8 cellular contexts compared by ENCODE assay signal in genomic region chr22:20857838-20858614, GRCh38. TPM values are rescaled to one million over a fixed set of nuclear protein-coding genes. Genes with fewer than 3 reads are reported as not detected.
DNase-seq lines count a peak whose midpoint lies in the region; ATAC-seq, FAIRE-seq and TF ChIP-seq lines count a peak whose summit lies in the region.

No MANE protein-coding gene starts in this region.

- no peaks in the 10 kb centered on the region for H3K27me3 ChIP-seq in kidney epithelial cell (ENCODE audit: control insufficient read depth, insufficient read depth, low read length)

- peak; percentile 84 to 85 for ATAC-seq in A549
- peak; percentile 31 for ATAC-seq in GM18861 (IDR thresholded peaks at IDR 0.05; ENCODE audit: unreplicated experiment)
- peak; percentile 42 for ATAC-seq in HG03097 (IDR thresholded peaks at IDR 0.05; ENCODE audit: low FRiP score, unreplicated experiment)

- CTCF ChIA-PET in A549 (lab: Yijun Ruan, JAX), result no interaction called here

- DNase-seq in A549 (ENCODE audit: low read depth in 1 of 2, low spot score in 1 of 2) (peak; percentile 54 to 84), NCI-H2227 treated with DMSO at 0.1 percent for 48 hours (lab: John Stamatoyannopoulos, UW) (peak; percentile 89), cerebellum (ENCODE audit: low spot score) (peak; percentile 90), kidney epithelial cell (ENCODE audit: low read depth) (no peak)
- peak; percentile 73 for DNase-seq in activated CD4-positive, alpha-beta T cell treated with anti-CD3 and anti-CD28 coated beads for 1 hour
- peak; percentile 62 to 72 for DNase-seq in stimulated activated CD4-positive, alpha-beta T cell treated with anti-CD3 and anti-CD28 coated beads, Interleukin-15, amount 100 ng/mL, for 1 hour (ENCODE audit: low read depth in 1 of 2, low spot score in 1 of 2)

- peak overlapping the region; percentile 78 for H3K4me3 ChIP-seq in A549
- peak overlapping the region; percentile 77 for H3K4me3 ChIP-seq in kidney epithelial cell (ENCODE audit: low read depth, low read length)

- no peaks in the 10 kb centered on the region for H3K36me3 ChIP-seq in kidney epithelial cell (ENCODE audit: control insufficient read depth, insufficient read depth, low read length)

- peak overlapping the region; percentile 77 to 93 for H3K27ac ChIP-seq in A549

- no peak for TF ChIP-seq EP300 in A549 (IDR thresholded peaks at IDR 0.05)

- 7% methylated on average over 9 of the region's 38 CpGs for WGBS in A549 (ENCODE audit: missing lambda C conversion rate)

- POLR2A ChIA-PET in A549 (lab: Yijun Ruan, JAX), result no interaction called here

- H3K9me3 ChIP-seq in A549, result no peaks in the 10 kb centered on the region

- TF ChIP-seq CTCF in A549 (IDR thresholded peaks at IDR 0.05) (no peak), kidney epithelial cell (IDR thresholded peaks at IDR 0.05; ENCODE audit: insufficient read depth, low read length, poor library complexity, severe bottlenecking) (no peak)

- TF ChIP-seq RAD21 in A549 (conservative IDR thresholded peaks at IDR 0.05 in 1 of 2, IDR thresholded peaks at IDR 0.05 in 1 of 2), result no peak

- no peak for TF ChIP-seq POLR2A in A549 (IDR thresholded peaks at IDR 0.05; ENCODE audit: low read length)

- H3K4me1 ChIP-seq in A549, result peaks cover 5% of the 10 kb centered on the region; the same call in 1 of the 3 replicates

- H3K4me2 ChIP-seq in A549, result peak overlapping the region; percentile 83

- no peak for FAIRE-seq in A549 (lab: Jason Lieb, UNC)

TF ChIP-seq in A549, 52 proteins besides CTCF, POLR2A, EP300 and RAD21:
- TF ChIP-seq HDAC2 (IDR thresholded peaks at IDR 0.05) (no peak), ZC3H11A (IDR thresholded peaks at IDR 0.05) (no peak), PHF8 (IDR thresholded peaks at IDR 0.05; ENCODE audit: borderline replicate concordance, low read depth) (peak; percentile 77)
TF ChIP-seq in A549: peak in this region for 1.

RNA-seq across cellular contexts. Expression of gene PI4KA, which starts 0.6 kb away (rescaled TPM):
- polyA plus RNA-seq in A549 (2011; rRNA removed) (14.4 and 22.6 TPM in 2 replicates), A549 (2017; fragmentation: RNase III; extraction: RNeasy Plus Mini Kit Qiagen cat#74134 plus additional on column Dnase treatment) (20.6 to 21.9 TPM (median 21.3 TPM) in 3 replicates)
- 23.9 and 27.8 TPM in 2 replicates for polyA plus RNA-seq in A549 (2012; cell fraction: cytosol; rRNA removed)
- 69.3 and 79.0 TPM in 2 replicates for polyA plus RNA-seq in A549 (2012; cell fraction: nucleus; rRNA removed)
- polyA minus RNA-seq in A549 (2011; rRNA and poly(A)+ RNA removed), result 33.6 and 40.8 TPM in 2 replicates
- total RNA-seq in cerebellum (67.2 TPM), kidney epithelial cell (50.6 and 62.8 TPM in 2 replicates)

RNA-seq across cellular contexts. Expression of gene SNAP29, which starts 0.8 kb away (rescaled TPM):
- polyA plus RNA-seq in A549 (2011; rRNA removed), result 20.1 and 23.4 TPM in 2 replicates
- 13.3 and 14.1 TPM in 2 replicates for polyA plus RNA-seq in A549 (2012; cell fraction: cytosol; rRNA removed)
- 5.8 and 6.9 TPM in 2 replicates for polyA plus RNA-seq in A549 (2012; cell fraction: nucleus; rRNA removed)
- 13.4 to 14.2 TPM (median 13.8 TPM) in 3 replicates for polyA plus RNA-seq in A549 (2017; fragmentation: RNase III; extraction: RNeasy Plus Mini Kit Qiagen cat#74134 plus additional on column Dnase treatment)
- 8.9 and 9.6 TPM in 2 replicates for polyA minus RNA-seq in A549 (2011; rRNA and poly(A)+ RNA removed)
- total RNA-seq in cerebellum, result 7.8 TPM
- 17.7 and 18.3 TPM in 2 replicates for total RNA-seq in kidney epithelial cell

RNA-seq across cellular contexts. Expression of gene CRKL, which starts 59.2 kb away (rescaled TPM):
- 21.4 and 28.9 TPM in 2 replicates for polyA plus RNA-seq in A549 (2011; rRNA removed)
- 9.2 and 12.1 TPM in 2 replicates for polyA plus RNA-seq in A549 (2012; cell fraction: cytosol; rRNA removed)
- polyA plus RNA-seq in A549 (2012; cell fraction: nucleus; rRNA removed), result 7.3 and 11.1 TPM in 2 replicates
- 20.6 to 22.8 TPM (median 22.2 TPM) in 3 replicates for polyA plus RNA-seq in A549 (2017; fragmentation: RNase III; extraction: RNeasy Plus Mini Kit Qiagen cat#74134 plus additional on column Dnase treatment)
- 30.9 and 33.1 TPM in 2 replicates for polyA minus RNA-seq in A549 (2011; rRNA and poly(A)+ RNA removed)
- total RNA-seq in cerebellum, result 64.1 TPM
- 47.7 and 51.1 TPM in 2 replicates for total RNA-seq in kidney epithelial cell

Comparison
In these comparisons a context has a peak if more than half of its experiments do, and no peak if none do; other contexts are left out.
1. ATAC-seq: peak in every context shown above with its lines; median percentile 84 in A549; 42 in HG03097; 31 in GM18861.